8 cellular contexts compared by ENCODE assay signal in the genomic region with DNA sequence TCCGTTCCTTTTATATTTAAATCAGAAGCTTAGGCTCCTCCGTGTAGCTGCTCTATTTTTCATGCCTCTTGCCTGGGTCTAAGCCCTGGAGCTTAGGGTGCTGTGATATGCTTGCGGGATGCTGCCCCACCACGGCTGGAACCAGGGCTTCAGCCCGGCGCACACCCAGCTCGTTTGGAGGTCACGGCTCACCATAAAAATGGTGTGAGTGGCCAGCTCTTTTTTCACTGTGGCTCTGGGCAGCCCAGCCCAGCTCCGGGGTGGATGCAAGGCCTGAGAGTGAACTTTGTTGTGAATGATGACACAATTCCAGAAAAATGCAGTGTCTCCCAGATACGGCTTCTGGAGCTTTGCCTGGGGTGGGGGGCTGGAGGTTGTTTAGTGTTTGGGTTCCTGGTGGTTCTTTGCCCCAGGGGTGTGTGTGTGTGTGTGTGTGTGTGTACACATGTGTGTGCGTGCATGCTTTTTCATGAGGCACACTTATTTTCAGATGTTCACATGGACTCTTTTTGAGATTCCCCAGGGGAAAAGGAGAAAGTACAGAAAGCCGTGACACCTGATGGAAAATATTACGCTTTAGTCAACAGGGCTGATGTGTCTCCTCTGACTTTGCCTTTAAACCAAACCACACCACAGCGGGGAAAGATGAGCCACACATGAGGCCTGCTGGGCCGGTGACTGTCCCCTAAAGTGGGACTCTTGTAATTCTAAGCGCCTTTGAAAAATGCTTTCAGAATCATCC. TPM values are rescaled to one million over a fixed set of nuclear protein-coding genes. Genes with fewer than 3 reads are reported as not detected.
DNase-seq lines count a peak whose midpoint lies in the region; ATAC-seq and TF ChIP-seq lines count a peak whose summit lies in the region.

No MANE protein-coding gene starts in this region.

- peak overlapping the region; percentile 46 for H3K4me2 ChIP-seq in neural progenitor cell

- H3F3A ChIP-seq in neural progenitor cell (ENCODE audit: low read depth) = no peaks in the 10 kb centered on the region

- no peaks in the 10 kb centered on the region for H3K36me3 Mint-ChIP-seq in neural progenitor cell

- peak; percentile 71 for DNase-seq in H7
- DNase-seq in activated CD4-positive, alpha-beta T cell treated with anti-CD3 and anti-CD28 coated beads, Interleukin-2, amount 50 U/mL, for 1 hour = peak; percentile 16
- no peak for DNase-seq in esophagus squamous epithelium (lab: John Stamatoyannopoulos, UW)
- DNase-seq in neural progenitor cell (ENCODE audit: low spot score) = peak; percentile 40
- DNase-seq in upper lobe of right lung = no peak
- no peak for DNase-seq in NCI-H345 treated with DMSO at 0.1 percent for 48 hours (lab: John Stamatoyannopoulos, UW; ENCODE audit: unreplicated experiment)

- peaks cover 3% of the 10 kb centered on the region for H3K27me3 Mint-ChIP-seq in neural progenitor cell (ENCODE audit: insufficient read depth, low read depth)

- H2AFZ ChIP-seq in neural progenitor cell (replicated peaks) = no peak overlapping the region

- no peak overlapping the region for H3K9ac ChIP-seq in neural progenitor cell

- H4K20me1 ChIP-seq in neural progenitor cell (ENCODE audit: low read depth) = no peaks in the 10 kb centered on the region

- peaks cover 8% of the 10 kb centered on the region for H3K27me3 ChIP-seq in H7 (ENCODE audit: control insufficient read depth, insufficient read depth, low read length)
- no peaks in the 10 kb centered on the region for H3K27me3 ChIP-seq in esophagus squamous epithelium
- H3K27me3 ChIP-seq in neural progenitor cell = no peaks in the 10 kb centered on the region
- H3K27me3 ChIP-seq in upper lobe of right lung = no peaks in the 10 kb centered on the region

- no peaks in the 10 kb centered on the region for H3K36me3 ChIP-seq in H7 (replicated peaks; ENCODE audit: control insufficient read depth, insufficient read depth, low read length)
- H3K36me3 ChIP-seq in esophagus squamous epithelium = no peaks in the 10 kb centered on the region
- H3K36me3 ChIP-seq in neural progenitor cell = no peaks in the 10 kb centered on the region
- no peaks in the 10 kb centered on the region for H3K36me3 ChIP-seq in upper lobe of right lung

- H3K27ac Mint-ChIP-seq in neural progenitor cell = peak overlapping the region; percentile 98

- H3K79me2 ChIP-seq in neural progenitor cell (ENCODE audit: low read depth) = no peaks in the 10 kb centered on the region

- peaks cover 54% of the 10 kb centered on the region for H3K4me1 Mint-ChIP-seq in neural progenitor cell

- peaks cover 0 to 77% (median 51%) of the 10 kb centered on the region in 3 donors for H3K4me1 ChIP-seq in esophagus squamous epithelium
- H3K4me1 ChIP-seq in neural progenitor cell = peaks cover 19% of the 10 kb centered on the region
- H3K4me1 ChIP-seq in upper lobe of right lung = peaks cover 55% of the 10 kb centered on the region

- peak; percentile 64 for ATAC-seq in upper lobe of right lung
- ATAC-seq in HG03378 (IDR thresholded peaks at IDR 0.05; ENCODE audit: unreplicated experiment) = no peak
- no peak for ATAC-seq in GM21717 (IDR thresholded peaks at IDR 0.05; ENCODE audit: unreplicated experiment)

- TF ChIP-seq POLR2A in esophagus squamous epithelium (IDR thresholded peaks at IDR 0.05) = peak in 1 of 4 donors; percentile 20

- intact Hi-C loops in esophagus squamous epithelium (cut with DNase I) = no loop called here
- intact Hi-C loops in upper lobe of right lung (cut with DNase I) = no loop called here

- peaks cover 9% of the 10 kb centered on the region for H3K9me3 Mint-ChIP-seq in neural progenitor cell

- H3K9me3 ChIP-seq in esophagus squamous epithelium = no peaks in the 10 kb centered on the region
- H3K9me3 ChIP-seq in neural progenitor cell (ENCODE audit: low read depth) = no peaks in the 10 kb centered on the region
- H3K9me3 ChIP-seq in upper lobe of right lung = no peaks in the 10 kb centered on the region

- TF ChIP-seq CTCF in esophagus squamous epithelium (IDR thresholded peaks at IDR 0.05) = no peak
- no peak for TF ChIP-seq CTCF in neural progenitor cell (IDR thresholded peaks at IDR 0.05)
- TF ChIP-seq CTCF in upper lobe of right lung (IDR thresholded peaks at IDR 0.05) = no peak

- H3K4me3 Mint-ChIP-seq in neural progenitor cell = no peak overlapping the region

- H3K27ac ChIP-seq in esophagus squamous epithelium = peak overlapping the region; percentile 66 to 87 (median 84)
- H3K27ac ChIP-seq in neural progenitor cell = no peak overlapping the region
- H3K27ac ChIP-seq in upper lobe of right lung = peak overlapping the region; percentile 61

- H3K4me3 ChIP-seq in H7 (ENCODE audit: insufficient read depth, low read depth, low read length) (no peak overlapping the region), esophagus squamous epithelium (no peak overlapping the region), neural progenitor cell (no peak overlapping the region), upper lobe of right lung (no peak overlapping the region)

- 57 to 65% methylated on average over 9 to 15 of the region's 16 CpGs for WGBS in esophagus squamous epithelium, 2 donors

RNA-seq across cellular contexts. Expression of a gene that starts 46.2 kb away (rescaled TPM):
- total RNA-seq in H7 (2014; rRNA removed; shearing (Covaris generic)) = 1.2 and 1.7 TPM in 2 replicates
- total RNA-seq in esophagus squamous epithelium = 10 to 100 TPM in 1 of 4 donors, 1 to 10 TPM in 3; 2.4 to 18.9 (median 6.3) TPM
- total RNA-seq in neural progenitor cell (ENCODE audit: low replicate concordance) = 4.3 and 6.2 TPM in 2 replicates
- total RNA-seq in upper lobe of right lung = 83.5 TPM

Comparison
In these comparisons a context has a peak if more than half of its experiments do, and no peak if none do; other contexts are left out.
1. DNase-seq: peak in H7 (single experiment), activated CD4-positive, alpha-beta T cell treated with anti-CD3 and anti-CD28 coated beads, Interleukin-2, amount 50 U/mL, for 1 hour (single experiment) and neural progenitor cell (single experiment); none in esophagus squamous epithelium (single experiment), upper lobe of right lung (single experiment) and NCI-H345 treated with DMSO at 0.1 percent for 48 hours (single experiment).